ENCODE assay signal across 8 cellular contexts in genomic region chr3:13110678-13111116, GRCh38. TPM values are rescaled to one million over a fixed set of nuclear protein-coding genes. Genes with fewer than 3 reads are reported as not detected.
DNase-seq lines count a peak whose midpoint lies in the region; ATAC-seq and TF ChIP-seq lines count a peak whose summit lies in the region.

No MANE protein-coding gene starts in this region.

- no peak for TF ChIP-seq CTCF in natural killer cell (IDR thresholded peaks at IDR 0.05)

- H3K4me3 Mint-ChIP-seq in natural killer cell, result no peak overlapping the region

- intact Hi-C loops in natural killer cell (cut with micrococcal nuclease), result no loop called here

- H3K36me3 Mint-ChIP-seq in activated naive CD4-positive, alpha-beta T cell treated with anti-CD3 and anti-CD28 coated beads, Interleukin-2, amount 50 U/mL, for 72 hours, result no peaks in the 10 kb centered on the region
- H3K36me3 Mint-ChIP-seq in natural killer cell, result no peaks in the 10 kb centered on the region

- H3K27ac Mint-ChIP-seq in activated naive CD4-positive, alpha-beta T cell treated with anti-CD3 and anti-CD28 coated beads, Interleukin-2, amount 50 U/mL, for 72 hours, result peak overlapping the region; percentile 40 to 82
- peak overlapping the region in 1 of 2 donors; percentile 79 for H3K27ac Mint-ChIP-seq in natural killer cell

- H3K27me3 Mint-ChIP-seq in natural killer cell (ENCODE audit: low read depth in 2 of 2), result peaks cover 0 to 7% of the 10 kb centered on the region in 2 donors

- DNase-seq in DMS53 (lab: John Stamatoyannopoulos, UW) (peak; percentile 61), natural killer cell (peak; percentile 26), KG1 (lab: John Stamatoyannopoulos, UW) (no peak), SKM-1 treated with dmso at 0.1 percent for 144 hours (lab: John Stamatoyannopoulos, UW; ENCODE audit: unreplicated experiment) (no peak)
- no peak for DNase-seq in activated naive CD4-positive, alpha-beta T cell treated with anti-CD3 and anti-CD28 coated beads, Interleukin-2, amount 50 U/mL, for 72 hours (ENCODE audit: low spot score in 2 of 2)
- no peak for DNase-seq in NK-92 treated with Interleukin-12 subunit alpha and Interleukin-12 subunit beta, amount 100 ng/mL, for 24 hours (lab: John Stamatoyannopoulos, UW)

- peak; percentile 61 for ATAC-seq in GM19035 (IDR thresholded peaks at IDR 0.05; ENCODE audit: unreplicated experiment)
- peak; percentile 86 for ATAC-seq in HG03354 (IDR thresholded peaks at IDR 0.05; ENCODE audit: poor library complexity, severe bottlenecking, unreplicated experiment)
- peak in 1 of 2 donors; percentile 45 for ATAC-seq in activated naive CD4-positive, alpha-beta T cell treated with anti-CD3 and anti-CD28 coated beads, Interleukin-2, amount 50 U/mL, for 72 hours
- peak; percentile 77 to 91 (median 87) for ATAC-seq in natural killer cell

- H3K4me1 Mint-ChIP-seq in natural killer cell, result peaks cover 4 to 9% of the 10 kb centered on the region in 2 donors

- H3K9me3 Mint-ChIP-seq in activated naive CD4-positive, alpha-beta T cell treated with anti-CD3 and anti-CD28 coated beads, Interleukin-2, amount 50 U/mL, for 72 hours, result no peaks in the 10 kb centered on the region
- no peaks in the 10 kb centered on the region for H3K9me3 Mint-ChIP-seq in natural killer cell

RNA-seq across cellular contexts. Expression of gene IQSEC1, which starts 37.5 kb away (rescaled TPM):
- total RNA-seq in activated naive CD4-positive, alpha-beta T cell treated with anti-CD3 and anti-CD28 coated beads, Interleukin-2, amount 50 U/mL, for 72 hours, result 10 to 100 TPM; 25.0 to 37.1 TPM
- total RNA-seq in natural killer cell, result 100 to 1,000 TPM; 124 to 189 (median 138) TPM

Comparison
In these comparisons a context has a peak if more than half of its experiments do, and no peak if none do; other contexts are left out.
1. DNase-seq: peak in DMS53 (single experiment) and natural killer cell (single experiment); none in activated naive CD4-positive, alpha-beta T cell treated with anti-CD3 and anti-CD28 coated beads, Interleukin-2, amount 50 U/mL, for 72 hours (0 of 2), KG1 (single experiment), NK-92 treated with Interleukin-12 subunit alpha and Interleukin-12 subunit beta, amount 100 ng/mL, for 24 hours (single experiment) and SKM-1 treated with dmso at 0.1 percent for 144 hours (single experiment).